In genomic region chr13:44317752-44318550, GRCh38 we compare ENCODE assay signal across 12 cellular contexts. TPM values are rescaled to one million over a fixed set of nuclear protein-coding genes. Genes with fewer than 3 reads are reported as not detected.
DNase-seq lines count a peak whose midpoint lies in the region; ATAC-seq and TF ChIP-seq lines count a peak whose summit lies in the region.
"Had no signal": no experiment of that assay in that cellular context is flagged by ENCODE, and none has a peak within 500 bp of the region (broad histone marks: within the 10 kb centered on the region; RNA-seq: fewer than 3 reads in every experiment).

No MANE protein-coding gene starts in this region.

- DNase-seq in EL: peak; percentile 36
- peak; percentile 88 for DNase-seq in NCI-H1694 (lab: John Stamatoyannopoulos, UW)
- DNase-seq in astrocyte of the spinal cord (ENCODE audit: low read depth, low spot score): peak; percentile 69
- no peak for DNase-seq in NCI-H510A (lab: John Stamatoyannopoulos, UW)
- DNase-seq in G401 (ENCODE audit: low spot score): no peak
- DNase-seq: activated CD8-positive, alpha-beta memory T cell treated with anti-CD3 and anti-CD28 coated beads, Interleukin-2, amount 50 U/mL, for 48 hours; stimulated activated CD4-positive, alpha-beta T cell treated with anti-CD3 and anti-CD28 coated beads, Interleukin-12 subunit alpha, Interleukin-12 subunit beta, amount 100 ng/mL, for 4 hours had no signal

- H3K4me1 ChIP-seq in rectal smooth muscle tissue (ENCODE audit: control insufficient read depth, insufficient read depth, low read length): peaks cover 10% of the 10 kb centered on the region

- H3K27ac ChIP-seq in rectal smooth muscle tissue (ENCODE audit: low read depth, low read length): peak overlapping the region; percentile 54
- H3K27ac ChIP-seq: HL-60 had no signal

- H3K4me3 ChIP-seq in astrocyte of the spinal cord (ENCODE audit: low read depth, low read length): no peak overlapping the region
- H3K4me3 ChIP-seq in rectal smooth muscle tissue (ENCODE audit: low read length): no peak overlapping the region

- no peaks in the 10 kb centered on the region for H3K36me3 ChIP-seq in rectal smooth muscle tissue (ENCODE audit: control insufficient read depth, insufficient read depth, low read length)

- H3K9ac ChIP-seq in rectal smooth muscle tissue (ENCODE audit: low read length): no peak overlapping the region

- no peaks in the 10 kb centered on the region for H3K27me3 ChIP-seq in rectal smooth muscle tissue (ENCODE audit: control insufficient read depth, insufficient read depth, low read length)

- ATAC-seq in GM19455 (IDR thresholded peaks at IDR 0.05; ENCODE audit: unreplicated experiment) (no peak), GM18870 (IDR thresholded peaks at IDR 0.05; ENCODE audit: unreplicated experiment) (no peak)
- ATAC-seq: Panc1 had no signal

- TF ChIP-seq CTCF in astrocyte of the spinal cord (IDR thresholded peaks at IDR 0.05; ENCODE audit: low read depth, low read length): no peak

- in situ Hi-C loops in astrocyte of the spinal cord (cut with HindIII; ENCODE audit: low sequenced_read_pairs): loop anchor here (25.0 kb wide), 1 partner anchor 119 kb away; no protein-coding TSS in a partner anchor
- in situ Hi-C loops in G401 (cut with HindIII; ENCODE audit: low sequenced_read_pairs): no loop called here

RNA-seq across cellular contexts. Expression of gene SERP2, which starts 55.7 kb away (rescaled TPM):
- total RNA-seq in G401 (2014; rRNA removed; shearing (Covaris generic)): not detected in 2 replicates

Comparison
In these comparisons a context has a peak if more than half of its experiments do, and no peak if none do; other contexts are left out.
1. DNase-seq: peak in EL (single experiment), NCI-H1694 (single experiment) and astrocyte of the spinal cord (single experiment); none in NCI-H510A (single experiment) and G401 (single experiment).